ENCODE assay signal across 22 cellular contexts in genomic region chr18:79469751-79470150, GRCh38.
"Had no signal": no experiment of that assay in that cellular context is flagged by ENCODE, and none has a peak within 500 bp of the region (broad histone marks: within the 10 kb centered on the region; RNA-seq: fewer than 3 reads in every experiment).

No MANE protein-coding gene starts in this region.

- H2AFZ ChIP-seq: PC-9 had no signal

- H3K4me3 Mint-ChIP-seq: activated B cell treated with CpG ODN at 0.5 μM for 24 hours; activated CD4-positive, alpha-beta memory T cell treated with anti-CD3 and anti-CD28 coated beads, Interleukin-2, amount 10 ng/mL, durations not matched to agents 7 days and 5 days; activated naive CD8-positive, alpha-beta T cell; T-helper 1 cell treated with Interleukin-12 subunit alpha and Interleukin-12 subunit beta and Interleukin-4 antibody, amounts not matched to agents 30 μg/mL and 1 μg/mL, for 36 hours had no signal

- H3K27ac Mint-ChIP-seq: activated B cell treated with CpG ODN at 0.5 μM for 24 hours; activated CD4-positive, alpha-beta memory T cell treated with anti-CD3 and anti-CD28 coated beads, Interleukin-2, amount 10 ng/mL, durations not matched to agents 7 days and 5 days; activated naive CD8-positive, alpha-beta T cell; T-helper 1 cell treated with Interleukin-12 subunit alpha and Interleukin-12 subunit beta and Interleukin-4 antibody, amounts not matched to agents 30 μg/mL and 1 μg/mL, for 36 hours had no signal

- H3K27ac ChIP-seq: adrenal gland, PC-9 had no signal

- H3K27me3 Mint-ChIP-seq: activated B cell treated with CpG ODN at 0.5 μM for 24 hours; activated CD4-positive, alpha-beta memory T cell treated with anti-CD3 and anti-CD28 coated beads, Interleukin-2, amount 10 ng/mL, durations not matched to agents 7 days and 5 days; activated naive CD8-positive, alpha-beta T cell had no signal

- H3K9me3 Mint-ChIP-seq: activated B cell treated with CpG ODN at 0.5 μM for 24 hours; activated CD4-positive, alpha-beta memory T cell treated with anti-CD3 and anti-CD28 coated beads, Interleukin-2, amount 10 ng/mL, durations not matched to agents 7 days and 5 days; T-helper 1 cell treated with Interleukin-12 subunit alpha and Interleukin-12 subunit beta and Interleukin-4 antibody, amounts not matched to agents 30 μg/mL and 1 μg/mL, for 36 hours had no signal

- H3K4me2 ChIP-seq: PC-9 had no signal

- H3K4me3 ChIP-seq: adrenal gland, PC-9 had no signal

- H3K4me1 ChIP-seq: adrenal gland had no signal

- H3K9me3 ChIP-seq: adrenal gland had no signal

- H3K4me1 Mint-ChIP-seq: activated CD4-positive, alpha-beta memory T cell treated with anti-CD3 and anti-CD28 coated beads, Interleukin-2, amount 10 ng/mL, durations not matched to agents 7 days and 5 days had no signal

- DNase-seq: activated B cell treated with CpG ODN at 0.5 μM for 24 hours; activated CD4-positive, alpha-beta memory T cell treated with anti-CD3 and anti-CD28 coated beads, Interleukin-2, amount 10 ng/mL, durations not matched to agents 7 days and 5 days; activated CD4-positive, alpha-beta T cell treated with anti-CD3 and anti-CD28 coated beads for 1 hour; activated CD4-positive, alpha-beta T cell treated with anti-CD3 and anti-CD28 coated beads, Interleukin-2, amount 50 U/mL, for 1 hour; activated effector memory CD4-positive, alpha-beta T cell treated with Interleukin-2 at 50 U/mL for 16 hours; activated naive CD4-positive, alpha-beta T cell; activated T-cell treated with anti-CD3 and anti-CD28 coated beads for 4 hours; adrenal gland; anterior cingulate cortex; Kasumi-1; KBM-7; NCI-H1105 treated with DMSO at 0.1 percent for 48 hours; NCI-H1436 treated with DMSO at 0.1 percent for 48 hours; NCI-H187; NCI-H2081; NCI-H446; NCI-H524; PC-9; SHP77 treated with DMSO at 0.1 percent for 48 hours; T-helper 9 cell had no signal

- H3K27me3 ChIP-seq: adrenal gland had no signal
